Comparison of ENCODE assay signal across 1 cellular context in the genomic region with DNA sequence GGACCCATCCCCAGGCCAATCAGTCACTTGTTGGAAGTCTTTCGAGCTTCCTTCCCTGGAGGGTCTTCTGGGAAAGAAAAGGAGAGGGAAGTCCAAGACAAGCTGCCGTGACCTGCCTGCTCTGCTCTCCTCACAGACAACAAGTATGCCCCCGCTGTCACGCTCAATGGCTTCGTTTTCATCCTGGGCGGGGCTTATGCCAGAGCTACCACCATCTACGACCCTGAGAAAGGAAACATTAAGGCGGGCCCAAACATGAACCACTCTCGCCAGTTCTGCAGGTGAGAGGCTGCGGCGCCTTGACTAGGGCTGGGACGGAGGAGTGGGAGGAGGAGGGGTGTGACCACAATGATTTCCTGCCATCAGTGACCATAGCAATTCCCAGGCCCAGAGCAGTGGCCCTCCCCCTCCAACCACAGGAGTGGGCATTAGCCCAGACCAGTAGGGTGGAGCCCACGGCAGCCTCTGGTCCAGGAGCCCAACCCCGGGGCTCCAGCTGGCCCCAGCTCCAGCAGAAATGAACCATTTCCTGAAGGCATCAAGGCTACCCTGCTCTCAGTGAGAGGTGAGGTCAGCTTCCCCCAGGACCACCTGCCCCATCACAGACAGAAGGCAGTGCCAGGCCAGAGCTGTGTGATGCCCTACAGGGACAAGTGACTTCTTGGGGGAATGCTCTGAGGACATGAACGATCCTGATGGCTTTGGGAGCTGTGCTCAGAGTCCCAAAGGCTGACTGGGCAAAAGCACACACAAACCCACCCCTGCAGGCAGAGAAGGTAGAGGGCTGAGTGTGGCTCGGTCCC.
TF ChIP-seq lines count a peak whose summit lies in the region.

No MANE protein-coding gene starts in this region.

TF ChIP-seq in GM23338, 12 proteins besides CTCF, POLR2A, EP300 and RAD21 (continued from another document):
- TF ChIP-seq, protein P1, sequence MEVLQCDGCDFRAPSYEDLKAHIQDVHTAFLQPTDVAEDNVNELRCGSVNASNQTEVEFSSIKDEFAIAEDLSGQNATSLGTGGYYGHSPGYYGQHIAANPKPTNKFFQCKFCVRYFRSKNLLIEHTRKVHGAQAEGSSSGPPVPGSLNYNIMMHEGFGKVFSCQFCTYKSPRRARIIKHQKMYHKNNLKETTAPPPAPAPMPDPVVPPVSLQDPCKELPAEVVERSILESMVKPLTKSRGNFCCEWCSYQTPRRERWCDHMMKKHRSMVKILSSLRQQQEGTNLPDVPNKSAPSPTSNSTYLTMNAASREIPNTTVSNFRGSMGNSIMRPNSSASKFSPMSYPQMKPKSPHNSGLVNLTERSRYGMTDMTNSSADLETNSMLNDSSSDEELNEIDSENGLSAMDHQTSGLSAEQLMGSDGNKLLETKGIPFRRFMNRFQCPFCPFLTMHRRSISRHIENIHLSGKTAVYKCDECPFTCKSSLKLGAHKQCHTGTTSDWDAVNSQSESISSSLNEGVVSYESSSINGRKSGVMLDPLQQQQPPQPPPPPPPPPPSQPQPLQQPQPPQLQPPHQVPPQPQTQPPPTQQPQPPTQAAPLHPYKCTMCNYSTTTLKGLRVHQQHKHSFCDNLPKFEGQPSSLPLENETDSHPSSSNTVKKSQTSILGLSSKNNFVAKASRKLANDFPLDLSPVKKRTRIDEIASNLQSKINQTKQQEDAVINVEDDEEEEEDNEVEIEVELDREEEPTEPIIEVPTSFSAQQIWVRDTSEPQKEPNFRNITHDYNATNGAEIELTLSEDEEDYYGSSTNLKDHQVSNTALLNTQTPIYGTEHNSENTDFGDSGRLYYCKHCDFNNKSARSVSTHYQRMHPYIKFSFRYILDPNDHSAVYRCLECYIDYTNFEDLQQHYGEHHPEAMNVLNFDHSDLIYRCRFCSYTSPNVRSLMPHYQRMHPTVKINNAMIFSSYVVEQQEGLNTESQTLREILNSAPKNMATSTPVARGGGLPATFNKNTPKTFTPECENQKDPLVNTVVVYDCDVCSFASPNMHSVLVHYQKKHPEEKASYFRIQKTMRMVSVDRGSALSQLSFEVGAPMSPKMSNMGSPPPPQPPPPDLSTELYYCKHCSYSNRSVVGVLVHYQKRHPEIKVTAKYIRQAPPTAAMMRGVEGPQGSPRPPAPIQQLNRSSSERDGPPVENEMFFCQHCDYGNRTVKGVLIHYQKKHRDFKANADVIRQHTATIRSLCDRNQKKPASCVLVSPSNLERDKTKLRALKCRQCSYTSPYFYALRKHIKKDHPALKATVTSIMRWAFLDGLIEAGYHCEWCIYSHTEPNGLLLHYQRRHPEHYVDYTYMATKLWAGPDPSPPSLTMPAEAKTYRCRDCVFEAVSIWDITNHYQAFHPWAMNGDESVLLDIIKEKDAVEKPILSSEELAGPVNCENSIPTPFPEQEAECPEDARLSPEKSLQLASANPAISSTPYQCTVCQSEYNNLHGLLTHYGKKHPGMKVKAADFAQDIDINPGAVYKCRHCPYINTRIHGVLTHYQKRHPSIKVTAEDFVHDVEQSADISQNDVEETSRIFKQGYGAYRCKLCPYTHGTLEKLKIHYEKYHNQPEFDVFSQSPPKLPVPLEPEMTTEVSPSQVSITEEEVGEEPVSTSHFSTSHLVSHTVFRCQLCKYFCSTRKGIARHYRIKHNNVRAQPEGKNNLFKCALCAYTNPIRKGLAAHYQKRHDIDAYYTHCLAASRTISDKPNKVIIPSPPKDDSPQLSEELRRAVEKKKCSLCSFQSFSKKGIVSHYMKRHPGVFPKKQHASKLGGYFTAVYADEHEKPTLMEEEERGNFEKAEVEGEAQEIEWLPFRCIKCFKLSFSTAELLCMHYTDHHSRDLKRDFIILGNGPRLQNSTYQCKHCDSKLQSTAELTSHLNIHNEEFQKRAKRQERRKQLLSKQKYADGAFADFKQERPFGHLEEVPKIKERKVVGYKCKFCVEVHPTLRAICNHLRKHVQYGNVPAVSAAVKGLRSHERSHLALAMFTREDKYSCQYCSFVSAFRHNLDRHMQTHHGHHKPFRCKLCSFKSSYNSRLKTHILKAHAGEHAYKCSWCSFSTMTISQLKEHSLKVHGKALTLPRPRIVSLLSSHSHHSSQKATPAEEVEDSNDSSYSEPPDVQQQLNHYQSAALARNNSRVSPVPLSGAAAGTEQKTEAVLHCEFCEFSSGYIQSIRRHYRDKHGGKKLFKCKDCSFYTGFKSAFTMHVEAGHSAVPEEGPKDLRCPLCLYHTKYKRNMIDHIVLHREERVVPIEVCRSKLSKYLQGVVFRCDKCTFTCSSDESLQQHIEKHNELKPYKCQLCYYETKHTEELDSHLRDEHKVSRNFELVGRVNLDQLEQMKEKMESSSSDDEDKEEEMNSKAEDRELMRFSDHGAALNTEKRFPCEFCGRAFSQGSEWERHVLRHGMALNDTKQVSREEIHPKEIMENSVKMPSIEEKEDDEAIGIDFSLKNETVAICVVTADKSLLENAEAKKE (CRISPR knock-in tag; IDR thresholded peaks at IDR 0.05), result no peak
- no peak for TF ChIP-seq CREB1 (CRISPR knock-in tag; IDR thresholded peaks at IDR 0.05; ENCODE audit: low read depth)
- TF ChIP-seq EZH2 (IDR thresholded peaks at IDR 0.05; ENCODE audit: low read depth, unreplicated experiment), result no peak
